12 cellular contexts compared by ENCODE assay signal in genomic region chr5:133953568-133954145, GRCh38. TPM values are rescaled to one million over a fixed set of nuclear protein-coding genes. Genes with fewer than 3 reads are reported as not detected.
DNase-seq lines count a peak whose midpoint lies in the region; ATAC-seq, FAIRE-seq and TF ChIP-seq lines count a peak whose summit lies in the region.
"Had no signal": no experiment of that assay in that cellular context is flagged by ENCODE, and none has a peak within 500 bp of the region (broad histone marks: within the 10 kb centered on the region; RNA-seq: fewer than 3 reads in every experiment).

No MANE protein-coding gene starts in this region.

- no peak for TF ChIP-seq POLR2A in NB4 (IDR thresholded peaks at IDR 0.05; ENCODE audit: extremely low read depth, insufficient read length)
- no peak for TF ChIP-seq POLR2A in stomach (IDR thresholded peaks at IDR 0.05)

- H3K27ac Mint-ChIP-seq in astrocyte (ENCODE audit: unreplicated experiment): peak overlapping the region; percentile 41

- H3K79me2 ChIP-seq in astrocyte (ENCODE audit: insufficient read depth, low read length): peaks cover 13% of the 10 kb centered on the region

- H2AFZ ChIP-seq in astrocyte (ENCODE audit: low read depth, low read length): no peak overlapping the region

- H3K4me1 ChIP-seq in astrocyte (ENCODE audit: insufficient read depth, low read length) (peaks cover 13% of the 10 kb centered on the region), liver (ENCODE audit: control insufficient read depth in 4 of 4, insufficient read depth in 4 of 4, low read length in 3 of 4) (peaks cover 0 to 18% (median 12%) of the 10 kb centered on the region in 4 donors), stomach (peaks cover 0 to 20% (median 15%) of the 10 kb centered on the region in 4 donors)

- peak overlapping the region; percentile 35 for H3K4me2 ChIP-seq in astrocyte (ENCODE audit: low read length)

- no peak for ATAC-seq in HG03432 (IDR thresholded peaks at IDR 0.05; ENCODE audit: unreplicated experiment)
- no peak for ATAC-seq in HG03442 (IDR thresholded peaks at IDR 0.05; ENCODE audit: unreplicated experiment)
- ATAC-seq in GM21390 (IDR thresholded peaks at IDR 0.05; ENCODE audit: unreplicated experiment): no peak
- ATAC-seq: CD8-positive, alpha-beta T cell had no signal

- H3K27me3 ChIP-seq in astrocyte (ENCODE audit: insufficient read depth, low read length): no peaks in the 10 kb centered on the region
- no peaks in the 10 kb centered on the region for H3K27me3 ChIP-seq in liver (ENCODE audit: control insufficient read depth in 4 of 4, insufficient read depth in 4 of 4, low read length in 3 of 4)
- H3K27me3 ChIP-seq in stomach: no peaks in the 10 kb centered on the region

- no peak for FAIRE-seq in astrocyte (lab: Jason Lieb, UNC)

- DNase-seq in NB4 (ENCODE audit: low read depth) (peak; percentile 12), astrocyte (ENCODE audit: low read depth) (no peak), stomach (no peak), NCI-H2171 treated with DMSO at 0.1 percent for 48 hours (lab: John Stamatoyannopoulos, UW) (no peak)
- DNase-seq: NCI-H187 treated with DMSO at 0.1 percent for 48 hours; NK-92 treated with Interleukin-12 subunit alpha and Interleukin-12 subunit beta, amount 100 ng/mL, for 24 hours; stimulated activated CD8-positive, alpha-beta memory T cell treated with anti-CD3 and anti-CD28 coated beads, Interleukin-4, amount 100 ng/mL, for 48 hours had no signal

- TF ChIP-seq EP300 in stomach (IDR thresholded peaks at IDR 0.05): no peak

- no peaks in the 10 kb centered on the region for H3K9me3 Mint-ChIP-seq in astrocyte (ENCODE audit: unreplicated experiment)
- H3K9me3 Mint-ChIP-seq: CD8-positive, alpha-beta T cell had no signal

- no peak for TF ChIP-seq RAD21 in liver (IDR thresholded peaks at IDR 0.05)

- H3K27ac ChIP-seq in astrocyte (ENCODE audit: low read depth, low read length) (peak overlapping the region; percentile 54), liver (ENCODE audit: low read depth in 1 of 2, low read length in 2 of 2) (peak overlapping the region; percentile 62 to 73), stomach (peak overlapping the region in 4 of 5 donors; percentile 58 to 80 (median 78))

- peaks cover 11% of the 10 kb centered on the region for H3K4me1 Mint-ChIP-seq in astrocyte (ENCODE audit: low read depth, unreplicated experiment)

- H4K20me1 ChIP-seq in astrocyte (ENCODE audit: insufficient read depth, low read length): no peaks in the 10 kb centered on the region

- H3K9me3 ChIP-seq in astrocyte (ENCODE audit: insufficient read depth, low read depth, low read length): no peaks in the 10 kb centered on the region
- no peaks in the 10 kb centered on the region for H3K9me3 ChIP-seq in liver (ENCODE audit: control insufficient read depth in 4 of 4, low read length in 3 of 4)
- no peaks in the 10 kb centered on the region for H3K9me3 ChIP-seq in stomach

- H3K36me3 ChIP-seq in astrocyte (ENCODE audit: insufficient read depth, low read length): peaks cover 14% of the 10 kb centered on the region
- peaks cover 0 to 6% (median under 1%) of the 10 kb centered on the region in 4 donors for H3K36me3 ChIP-seq in liver (ENCODE audit: control insufficient read depth in 4 of 4, insufficient read depth in 3 of 4, low read depth in 1 of 4, low read length in 3 of 4)
- H3K36me3 ChIP-seq in stomach: peaks cover 7 to 47% (median 46%) of the 10 kb centered on the region in 4 donors

- H3K4me3 Mint-ChIP-seq in astrocyte (ENCODE audit: unreplicated experiment): no peak overlapping the region
- H3K4me3 Mint-ChIP-seq: CD8-positive, alpha-beta T cell had no signal

- intact Hi-C loops in stomach (cut with DNase I; ENCODE audit: low total_unique reads): no loop called here

- TF ChIP-seq CTCF in NB4 (IDR thresholded peaks at IDR 0.05; ENCODE audit: low read depth, low read length): no peak
- no peak for TF ChIP-seq CTCF in astrocyte (IDR thresholded peaks at IDR 0.05; ENCODE audit: insufficient read depth, low read depth, low read length)
- TF ChIP-seq CTCF in liver (IDR thresholded peaks at IDR 0.05; ENCODE audit: low read depth, low read length, missing input control): no peak
- TF ChIP-seq CTCF in stomach (IDR thresholded peaks at IDR 0.05): no peak

- peaks cover 7% of the 10 kb centered on the region for H3K36me3 Mint-ChIP-seq in astrocyte (ENCODE audit: low read depth, unreplicated experiment)

- 70% methylated on average over 10 of the region's 10 CpGs for WGBS in liver
- WGBS in stomach, 5 donors: 64 to 85% (median 83%) methylated on average over 10 of the region's 10 CpGs

- H3K9ac ChIP-seq in astrocyte (ENCODE audit: low read length) (peak overlapping the region; percentile 7), liver (ENCODE audit: low read depth in 1 of 2, low read length in 2 of 2) (no peak overlapping the region)

- no peak overlapping the region for H3K4me3 ChIP-seq in NB4 (ENCODE audit: low read depth, low read length)
- no peak overlapping the region for H3K4me3 ChIP-seq in astrocyte (ENCODE audit: insufficient read depth, low read depth, low read length)
- no peak overlapping the region for H3K4me3 ChIP-seq in liver (ENCODE audit: low read depth in 1 of 3, low read length in 3 of 3)
- H3K4me3 ChIP-seq in stomach: no peak overlapping the region

- no peaks in the 10 kb centered on the region for H3K27me3 Mint-ChIP-seq in astrocyte (ENCODE audit: low read depth, unreplicated experiment)

TF ChIP-seq in liver, 16 proteins besides CTCF, POLR2A, EP300 and RAD21 (continues in another document):
- TF ChIP-seq NR2F2 (IDR thresholded peaks at IDR 0.05): peak; percentile 61
- no peak for TF ChIP-seq ZBTB33 (IDR thresholded peaks at IDR 0.05)
- no peak for TF ChIP-seq GABPA (IDR thresholded peaks at IDR 0.05 in 1 of 2, conservative IDR thresholded peaks at IDR 0.05 in 1 of 2)
- TF ChIP-seq ATF3 (IDR thresholded peaks at IDR 0.05): no peak
- TF ChIP-seq JUND (IDR thresholded peaks at IDR 0.05): no peak
- no peak for TF ChIP-seq HNF4A (conservative IDR thresholded peaks at IDR 0.05)
- no peak for TF ChIP-seq TAF1 (conservative IDR thresholded peaks at IDR 0.05)
- no peak for TF ChIP-seq FOXA1 (IDR thresholded peaks at IDR 0.05)
- no peak for TF ChIP-seq EGR1 (IDR thresholded peaks at IDR 0.05; ENCODE audit: low read depth in 2 of 2)
- TF ChIP-seq HNF4G (IDR thresholded peaks at IDR 0.05): no peak
- no peak for TF ChIP-seq MAX (IDR thresholded peaks at IDR 0.05)
- peak; percentile 1 for TF ChIP-seq SP1 (IDR thresholded peaks at IDR 0.05)
- TF ChIP-seq YY1 (IDR thresholded peaks at IDR 0.05): no peak
- peak in 1 of 2 donors; percentile 25 for TF ChIP-seq RXRA (IDR thresholded peaks at IDR 0.05)
- TF ChIP-seq FOXA2 (IDR thresholded peaks at IDR 0.05): no peak

RNA-seq across cellular contexts. Expression of gene C5orf15, which starts 14.8 kb away (rescaled TPM):
- 88.8 and 91.1 TPM in 2 replicates for total RNA-seq in astrocyte
- 10 to 100 TPM; 27.1 to 32.4 TPM for total RNA-seq in liver
- polyA plus RNA-seq in liver: 10 to 100 TPM; 21.2 to 30.3 TPM
- total RNA-seq in stomach: 10 to 100 TPM in 4 of 5 donors, 1 to 10 TPM in 1; 2.9 to 77.8 (median 31.2) TPM
- 10 to 100 TPM; 16.9 to 18.2 (median 17.7) TPM for polyA plus RNA-seq in stomach

RNA-seq across cellular contexts. Expression of gene VDAC1, which starts 51.1 kb away (rescaled TPM):
- 354 and 364 TPM in 2 replicates for total RNA-seq in astrocyte
- total RNA-seq in liver: 100 to 1,000 TPM in 1 of 2 donors, 10 to 100 TPM in 1; 85.4 to 132 TPM
- 100 to 1,000 TPM; 109 to 139 TPM for polyA plus RNA-seq in liver
- 100 to 1,000 TPM in 3 of 5 donors, 10 to 100 TPM in 2; 55.8 to 307 (median 125) TPM for total RNA-seq in stomach
- polyA plus RNA-seq in stomach: 100 to 1,000 TPM; 134 to 267 (median 183) TPM
